ENCODE assay signal across 8 cellular contexts in genomic region chr5:143402464-143403356, GRCh38. TPM values are rescaled to one million over a fixed set of nuclear protein-coding genes. Genes with fewer than 3 reads are reported as not detected.
DNase-seq lines count a peak whose midpoint lies in the region; ATAC-seq and TF ChIP-seq lines count a peak whose summit lies in the region.

No MANE protein-coding gene starts in this region.

- H3K27ac ChIP-seq in SU-DHL-6 (ENCODE audit: low read depth, low read length) (peak overlapping the region; percentile 97), parathyroid adenoma (peak overlapping the region; percentile 92), uterus (peak overlapping the region; percentile 97)

- H2AFZ ChIP-seq in SU-DHL-6 (ENCODE audit: low read depth, low read length, severe bottlenecking) = peak overlapping the region; percentile 57
- H2AFZ ChIP-seq in parathyroid adenoma = peak overlapping the region; percentile 92

- H3K27me3 ChIP-seq in SU-DHL-6 (ENCODE audit: low read length) (no peaks in the 10 kb centered on the region), adipocyte (replicated peaks; ENCODE audit: control insufficient read depth, insufficient read depth, low read length) (no peaks in the 10 kb centered on the region), parathyroid adenoma (ENCODE audit: control insufficient read depth, insufficient read depth, low read length) (no peaks in the 10 kb centered on the region), uterus (no peaks in the 10 kb centered on the region)

- H3K36me3 ChIP-seq in SU-DHL-6 (ENCODE audit: low read length) (peaks cover 11% of the 10 kb centered on the region; the same call in 1 of the 2 replicates), adipocyte (ENCODE audit: control insufficient read depth, insufficient read depth, low read length, severe bottlenecking) (peaks cover 10% of the 10 kb centered on the region), parathyroid adenoma (ENCODE audit: control insufficient read depth, insufficient read depth, low read length) (no peaks in the 10 kb centered on the region), uterus (no peaks in the 10 kb centered on the region)

- TF ChIP-seq POLR2A in uterus (IDR thresholded peaks at IDR 0.05) = no peak

- H3K9ac ChIP-seq in SU-DHL-6 (ENCODE audit: low read length) (peak overlapping the region; percentile 88), adipocyte (ENCODE audit: low read length) (peak overlapping the region; percentile 97), parathyroid adenoma (peak overlapping the region; percentile 81)

- peak; percentile 45 to 53 for ATAC-seq in left cardiac atrium

- DNase-seq in COLO668 (lab: John Stamatoyannopoulos, UW; ENCODE audit: unreplicated experiment) (peak; percentile 67), HUDEP-2 (lab: John Stamatoyannopoulos, UW; ENCODE audit: unreplicated experiment in 76 of 76) (peak in 54 of 76 experiments; percentile 2 to 63 (median 41)), adipocyte (ENCODE audit: low read depth) (peak; percentile 68), left cardiac atrium (peak; percentile 71), uterus (peak; percentile 58), NCI-H446 treated with DMSO at 0.1 percent for 48 hours (lab: John Stamatoyannopoulos, UW) (no peak)

- peak overlapping the region; percentile 85 for H3K4me2 ChIP-seq in SU-DHL-6 (ENCODE audit: low read depth, low read length, poor library complexity, severe bottlenecking)
- H3K4me2 ChIP-seq in parathyroid adenoma (ENCODE audit: low read length) = peak overlapping the region; percentile 77

- H3K4me3 ChIP-seq in SU-DHL-6 (ENCODE audit: insufficient read depth, low read length, poor library complexity, severe bottlenecking) (peak overlapping the region; percentile 65), adipocyte (ENCODE audit: low read length) (peak overlapping the region; percentile 93), parathyroid adenoma (ENCODE audit: low read depth, low read length) (peak overlapping the region; percentile 83), uterus (peak overlapping the region; percentile 57 to 94)

- peaks cover 63% of the 10 kb centered on the region for H3K79me2 ChIP-seq in SU-DHL-6 (ENCODE audit: insufficient read depth, low read length)
- H3K79me2 ChIP-seq in parathyroid adenoma = peaks cover 19% of the 10 kb centered on the region

- H3K9me3 ChIP-seq in SU-DHL-6 (ENCODE audit: insufficient read depth, low read length) = no peaks in the 10 kb centered on the region
- no peaks in the 10 kb centered on the region for H3K9me3 ChIP-seq in adipocyte (ENCODE audit: control insufficient read depth, low read length)
- no peaks in the 10 kb centered on the region for H3K9me3 ChIP-seq in parathyroid adenoma (ENCODE audit: control insufficient read depth, low read length)
- no peaks in the 10 kb centered on the region for H3K9me3 ChIP-seq in uterus

- H4K20me1 ChIP-seq in SU-DHL-6 (ENCODE audit: low read depth, low read length) = peaks cover 7% of the 10 kb centered on the region; the same call in 1 of the 2 replicates

- intact Hi-C loops in left cardiac atrium (cut with DNase I) = loop anchor here (5.0 to 10.0 kb wide), 5 partner anchors 200 to 478 kb away; no protein-coding TSS in a partner anchor
- intact Hi-C loops in uterus (cut with DNase I; ENCODE audit: low total_unique reads) = no loop called here

- H3F3A ChIP-seq in SU-DHL-6 (ENCODE audit: insufficient read depth) = peaks cover 35% of the 10 kb centered on the region

- H3K4me1 ChIP-seq in adipocyte (ENCODE audit: control insufficient read depth, insufficient read depth, low read length) (peaks cover 2% of the 10 kb centered on the region), parathyroid adenoma (peaks cover 8% of the 10 kb centered on the region), uterus (no peaks in the 10 kb centered on the region)

- TF ChIP-seq CTCF in SU-DHL-6 (IDR thresholded peaks at IDR 0.05; ENCODE audit: insufficient read depth, low read length, poor library complexity, severe bottlenecking) = no peak
- no peak for TF ChIP-seq CTCF in parathyroid adenoma (IDR thresholded peaks at IDR 0.05)
- TF ChIP-seq CTCF in uterus (IDR thresholded peaks at IDR 0.05) = peak in 1 of 4 experiments; percentile 6

- no peaks in the 10 kb centered on the region for H3K9me2 ChIP-seq in SU-DHL-6 (replicated peaks; ENCODE audit: insufficient read depth, low read length)

RNA-seq across cellular contexts. Expression of gene NR3C1, which starts 0.8 kb away (rescaled TPM):
- 10 to 100 TPM; 39.0 to 51.7 TPM for total RNA-seq in left cardiac atrium
- 100 to 1,000 TPM in 1 of 4 donors, 10 to 100 TPM in 3; 55.1 to 134 (median 87.3) TPM for total RNA-seq in uterus
